ENCODE assay signal across 8 cellular contexts in the genomic region with DNA sequence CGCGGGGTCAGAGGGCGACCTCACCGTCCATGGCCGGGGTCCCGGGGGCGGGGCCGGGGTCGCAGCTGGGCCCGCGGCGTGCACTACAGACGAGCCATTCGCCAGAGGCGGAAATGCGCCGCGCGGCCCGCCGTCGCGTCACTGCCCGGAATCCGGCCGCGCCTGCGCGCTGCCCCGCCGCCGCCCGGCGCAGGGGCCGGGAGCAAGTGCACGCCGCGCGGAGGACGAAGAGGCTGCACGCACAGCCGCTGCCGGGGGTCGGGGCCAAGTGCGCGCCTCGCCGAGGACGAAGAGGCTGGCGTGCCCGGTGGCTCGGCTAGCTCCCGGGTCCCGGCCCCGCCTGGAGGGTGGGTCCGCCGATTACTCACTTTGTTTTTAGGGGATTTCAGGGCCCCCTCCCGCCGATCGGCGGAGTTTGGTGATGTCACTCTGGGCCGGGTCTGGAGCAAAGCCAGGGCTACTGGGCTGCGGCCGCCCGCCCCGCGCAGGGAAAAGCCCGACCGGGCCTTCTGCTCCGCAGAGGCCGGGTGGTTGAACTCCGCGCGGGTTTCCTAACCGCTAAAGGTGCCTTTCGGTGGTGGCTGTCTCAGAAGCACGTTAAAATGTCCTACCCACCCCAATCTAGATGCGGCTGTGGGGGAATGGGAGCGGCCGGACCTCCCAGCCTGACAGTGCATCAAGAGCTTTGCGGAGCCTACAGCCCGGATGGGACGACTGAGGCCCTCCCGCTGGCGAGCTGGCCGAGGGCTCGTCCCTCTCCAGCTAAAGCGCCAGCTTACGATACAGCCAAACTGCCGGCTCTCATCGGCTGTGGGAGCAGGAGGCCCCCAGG. TPM values are rescaled to one million over a fixed set of nuclear protein-coding genes. Genes with fewer than 3 reads are reported as not detected.
DNase-seq lines count a peak whose midpoint lies in the region; ATAC-seq and TF ChIP-seq lines count a peak whose summit lies in the region.

A gene (minus strand): TSS at position 115 of the 832 bp plus-strand sequence. CDS start 84 bp downstream, at position 31.

- H3K27me3 ChIP-seq in BLaER1 (no peaks in the 10 kb centered on the region), right lobe of liver (no peaks in the 10 kb centered on the region)

- H4K20me1 ChIP-seq in BLaER1 = peaks cover 44% of the 10 kb centered on the region

- H3K36me3 ChIP-seq in BLaER1 = peaks cover 37% of the 10 kb centered on the region
- H3K36me3 ChIP-seq in right lobe of liver = peaks cover 3 to 32% (median 17%) of the 10 kb centered on the region in 4 donors

- ATAC-seq in HG03432 (IDR thresholded peaks at IDR 0.05; ENCODE audit: unreplicated experiment) (peak; percentile 87), right lobe of liver (peak; percentile 84 to 91 (median 88))

- TF ChIP-seq CTCF in right lobe of liver (IDR thresholded peaks at IDR 0.05) = no peak

- H3K27ac ChIP-seq in BLaER1 = peak within 1 kb of the TSS; percentile 93
- H3K27ac ChIP-seq in right lobe of liver = peak within 1 kb of the TSS; percentile 92 to 100 (median 95)

- TF ChIP-seq POLR2A in GM19193 (IDR thresholded peaks at IDR 0.05; ENCODE audit: extremely low read depth, insufficient read depth, insufficient read length) = peak; percentile 78
- peak; percentile 84 for TF ChIP-seq POLR2A in right lobe of liver (IDR thresholded peaks at IDR 0.05)

- H3K9ac ChIP-seq in BLaER1 = peak within 1 kb of the TSS; percentile 90

- H3K9me3 ChIP-seq in BLaER1 (no peaks in the 10 kb centered on the region), right lobe of liver (no peaks in the 10 kb centered on the region)

- peak within 1 kb of the TSS; percentile 96 for H3K4me2 ChIP-seq in BLaER1

- intact Hi-C loops in right lobe of liver (cut with DNase I) = no loop called here

- peak; percentile 94 for DNase-seq in NCI-H69 (lab: John Stamatoyannopoulos, UW)
- DNase-seq in activated CD4-positive, alpha-beta T cell treated with anti-CD3 and anti-CD28 coated beads, Interleukin-2, amount 50 U/mL, for 4 hours = peak; percentile 85 to 87
- peak; percentile 94 for DNase-seq in dermis blood vessel endothelial cell
- DNase-seq in right lobe of liver = peak; percentile 95 to 96 (median 96)
- peak; percentile 88 for DNase-seq in stimulated activated CD4-positive, alpha-beta T cell treated with anti-CD3 and anti-CD28 coated beads, Interleukin-4, amount 100 ng/mL, for 4 hours

- WGBS in right lobe of liver (ENCODE audit: insufficient coverage, low coverage, low lambda C conversion rate, missing lambda C conversion rate) = 3% methylated on average over 12 of the region's 91 CpGs

- peak within 1 kb of the TSS; percentile 95 for H3K4me3 ChIP-seq in BLaER1
- peak within 1 kb of the TSS; percentile 67 to 95 (median 88) for H3K4me3 ChIP-seq in right lobe of liver

- H3K4me1 ChIP-seq in BLaER1 (peaks cover 33% of the 10 kb centered on the region), right lobe of liver (peaks cover 0 to 25% (median 7%) of the 10 kb centered on the region in 4 donors)

RNA-seq across cellular contexts. Expression of the gene that starts here (rescaled TPM):
- total RNA-seq in dermis blood vessel endothelial cell (17.3 and 17.7 TPM in 2 replicates), right lobe of liver (10 to 100 TPM; 27.8 to 51.1 (median 41.9) TPM)

Comparison
In these comparisons a context has a peak if more than half of its experiments do, and no peak if none do; other contexts are left out.
1. Peak in every context shown above with its lines: DNase-seq, ATAC-seq, H3K4me3 ChIP-seq and H3K27ac ChIP-seq.